Comparison of ENCODE assay signal across 8 cellular contexts in the genomic region with DNA sequence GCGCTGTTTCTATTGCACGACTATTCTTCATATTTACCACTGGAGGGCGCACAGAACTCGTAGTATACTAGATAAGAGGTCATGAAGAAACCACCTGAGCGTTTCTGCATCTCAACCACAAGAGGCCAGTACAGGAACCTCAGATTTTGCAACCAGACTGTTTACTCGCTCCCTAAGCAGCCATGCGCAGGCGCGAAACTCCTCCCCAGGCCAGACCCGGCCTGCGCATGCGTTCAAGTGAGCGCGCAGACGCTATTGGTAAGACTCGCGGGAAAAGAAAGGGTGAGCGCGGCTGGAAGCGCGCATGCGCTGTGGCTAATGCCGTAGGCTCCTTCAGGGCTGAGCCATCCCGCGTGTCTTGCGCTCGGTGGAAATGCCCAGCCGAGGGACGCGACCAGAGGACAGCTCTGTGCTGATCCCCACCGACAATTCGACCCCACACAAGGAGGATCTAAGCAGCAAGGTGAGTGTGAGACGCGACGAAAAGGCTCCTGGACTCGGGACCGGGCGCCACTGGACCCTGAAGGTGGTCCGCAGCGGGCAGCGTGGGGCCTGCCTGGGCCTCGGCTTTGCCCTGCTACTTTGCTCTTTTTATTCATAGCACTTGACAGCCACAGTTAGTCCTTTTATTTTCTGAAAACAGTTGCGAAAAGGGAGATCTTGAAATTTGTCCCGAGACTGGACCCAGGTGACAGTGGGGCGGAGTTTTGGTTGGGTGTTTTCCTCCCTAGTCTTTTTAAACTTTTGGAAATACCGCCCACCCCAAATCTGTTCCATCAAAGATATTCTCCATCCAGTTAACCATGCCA. TPM values are rescaled to one million over a fixed set of nuclear protein-coding genes. Genes with fewer than 3 reads are reported as not detected.
DNase-seq lines count a peak whose midpoint lies in the region; ATAC-seq and TF ChIP-seq lines count a peak whose summit lies in the region.

Gene ASNSD1 (plus strand): TSS at position 312 of the 809 bp plus-strand sequence. CDS start 4,674 bp downstream, outside the sequence.

- H3K4me3 ChIP-seq in IMR-90 (ENCODE audit: insufficient read depth, low read depth, low read length) (peak within 1 kb of the TSS; percentile 80), OCI-LY7 (ENCODE audit: low read depth, low read length, poor library complexity, severe bottlenecking) (peak within 1 kb of the TSS; percentile 90), mucosa of descending colon (peak within 1 kb of the TSS; percentile 73)

- H3K79me2 ChIP-seq in OCI-LY7 (ENCODE audit: insufficient read depth, low read depth, low read length): peaks cover 31% of the 10 kb centered on the region

- no peaks in the 10 kb centered on the region; the same call in 1 of the 2 replicates for H3K27me3 ChIP-seq in IMR-90 (ENCODE audit: control insufficient read depth, insufficient read depth, low read length)

- TF ChIP-seq POLR2A in IMR-90 (IDR thresholded peaks at IDR 0.05; ENCODE audit: low read depth, low read length): peak; percentile 89

- peak within 1 kb of the TSS; percentile 91 for H3K14ac ChIP-seq in IMR-90 (replicated peaks; ENCODE audit: low read depth, low read length)

- H3K9ac ChIP-seq in IMR-90 (ENCODE audit: low read depth, low read length): peak within 1 kb of the TSS; percentile 98

- CTCF ChIA-PET in IMR-90 (lab: Yijun Ruan, JAX): interaction anchor here (0.5 to 1.8 kb wide), 16 partner anchors 10 to 547 kb away, joined by 3 to 9 read pairs (median 4); partner anchors contain the start of gene OSGEPL1
- CTCF ChIA-PET in OCI-LY7 (lab: Charles Lee; ENCODE audit: unreplicated experiment): interaction anchor here (0.6 to 1.5 kb wide), 8 partner anchors 10 to 411 kb away, joined by 3 to 4 read pairs (median 4); partner anchors contain the start of gene OSGEPL1

- H3K4me1 ChIP-seq in IMR-90 (ENCODE audit: control insufficient read depth, insufficient read depth, low read length) (peaks cover 4% of the 10 kb centered on the region; the same call in 1 of the 2 replicates), OCI-LY7 (ENCODE audit: insufficient read depth, low read length, poor library complexity, severe bottlenecking) (peaks cover 41% of the 10 kb centered on the region), mucosa of descending colon (ENCODE audit: low read depth) (peaks cover 7% of the 10 kb centered on the region)

- peak within 1 kb of the TSS; percentile 93 for H4K5ac ChIP-seq in IMR-90 (ENCODE audit: low read depth, low read length)

- peak within 1 kb of the TSS; percentile 87 for H2BK5ac ChIP-seq in IMR-90 (ENCODE audit: low read depth, low read length, poor library complexity, severe bottlenecking)

- peak within 1 kb of the TSS; percentile 60 to 95 for H4K8ac ChIP-seq in IMR-90 (ENCODE audit: low read depth in 2 of 2, low read length in 2 of 2)

- H3K79me1 ChIP-seq in IMR-90 (ENCODE audit: low read depth in 1 of 2, low read length in 2 of 2): peaks cover 9 to 24% of the 10 kb centered on the region in 2 experiments; a peak in 3 of 4 replicates

- H2BK20ac ChIP-seq in IMR-90 (ENCODE audit: low read depth, low read length): no peak within 1 kb of the TSS

- H3K9me1 ChIP-seq in IMR-90 (ENCODE audit: insufficient read depth, low read length): peaks cover 2% of the 10 kb centered on the region; the same call in 1 of the 2 replicates

- peak within 1 kb of the TSS; percentile 18; the same call in 1 of the 2 replicates for H2BK120ac ChIP-seq in IMR-90 (ENCODE audit: low read depth, low read length)

- ATAC-seq in GM21528 (IDR thresholded peaks at IDR 0.05; ENCODE audit: low FRiP score, unreplicated experiment) (peak; percentile 95), IMR-90 (ENCODE audit: low read depth) (peak; percentile 95), mucosa of descending colon (peak; percentile 98)

- no peak within 1 kb of the TSS; the same call in 2 of the 3 replicates for H2BK15ac ChIP-seq in IMR-90 (ENCODE audit: low read depth, low read length)

- H3K18ac ChIP-seq in IMR-90 (ENCODE audit: low read depth, low read length): peak within 1 kb of the TSS; percentile 89

- H3K23ac ChIP-seq in IMR-90 (ENCODE audit: low read depth, low read length): peak within 1 kb of the TSS; percentile 74

- peak within 1 kb of the TSS; percentile 90 for H4K91ac ChIP-seq in IMR-90 (ENCODE audit: insufficient read depth, low read depth, low read length)

- H2AK5ac ChIP-seq in IMR-90 (ENCODE audit: low read depth, low read length): peak within 1 kb of the TSS; percentile 65

- peak within 1 kb of the TSS; percentile 88 for H3K56ac ChIP-seq in IMR-90 (ENCODE audit: extremely low read depth, insufficient read depth, low read length)

- peak within 1 kb of the TSS; percentile 91 for H3K27ac ChIP-seq in IMR-90 (ENCODE audit: insufficient read depth, low read length)
- H3K27ac ChIP-seq in OCI-LY7 (ENCODE audit: low read depth, low read length, poor library complexity, severe bottlenecking): peak within 1 kb of the TSS; percentile 38
- peak within 1 kb of the TSS; percentile 42 for H3K27ac ChIP-seq in epithelial cell of prostate

- in situ Hi-C loops in IMR-90 (cut with MboI; ENCODE audit: low sequenced_read_pairs): no loop called here

- no peaks in the 10 kb centered on the region for H3K9me2 ChIP-seq in OCI-LY7 (ENCODE audit: insufficient read depth, low read length)

- TF ChIP-seq CTCF in IMR-90 (conservative IDR thresholded peaks at IDR 0.05; ENCODE audit: low read depth, low read length): peak; percentile 100; the same call in 1 of the 2 replicates
- peak; percentile 99 for TF ChIP-seq CTCF in OCI-LY7 (conservative IDR thresholded peaks at IDR 0.05; ENCODE audit: low read length)
- TF ChIP-seq CTCF in mucosa of descending colon (IDR thresholded peaks at IDR 0.05): peak; percentile 86

- POLR2A ChIA-PET in IMR-90 (lab: Charles Lee; ENCODE audit: unreplicated experiment) (no interaction called here), OCI-LY7 (lab: Charles Lee) (interaction anchor here (0.6 to 3.0 kb wide), 19 partner anchors 9 to 1165 kb away, joined by 3 to 16 read pairs (median 3); partner anchors contain the start of genes OSGEPL1 and WDR75)

- H4K20me1 ChIP-seq in IMR-90 (ENCODE audit: insufficient read depth, low read length): no peaks in the 10 kb centered on the region
- H4K20me1 ChIP-seq in OCI-LY7 (ENCODE audit: insufficient read depth, low read length): peaks cover 13% of the 10 kb centered on the region; the same call in 1 of the 2 replicates

- intact Hi-C loops in IMR-90 (cut with micrococcal nuclease): loop anchor here (1.0 to 5.0 kb wide), 4 partner anchors 37 to 411 kb away; no protein-coding TSS in a partner anchor
- intact Hi-C loops in OCI-LY7 (cut with micrococcal nuclease; ENCODE audit: unreplicated experiment): loop anchor here (1.0 to 5.0 kb wide), 7 partner anchors 37 to 871 kb away; partner anchors contain the start of genes HIBCH, NEMP2, ORMDL1 and OSGEPL1
- intact Hi-C loops in mucosa of descending colon (cut with DNase I, micrococcal nuclease): loop anchor here in 1 of 2 donors (5.0 to 10.0 kb wide), 2 partner anchors 36 to 103 kb away; partner anchors contain the start of gene OSGEPL1

- dilution Hi-C loops in IMR-90 (cut with HindIII; ENCODE audit: low sequenced_read_pairs, unreplicated experiment): no loop called here

- peak within 1 kb of the TSS; percentile 96 for H2AK9ac ChIP-seq in IMR-90 (replicated peaks; ENCODE audit: low read depth, low read length, poor library complexity)

- peak; percentile 91 for TF ChIP-seq RAD21 in IMR-90 (IDR thresholded peaks at IDR 0.05; ENCODE audit: low read length)

- 0% methylated on average over 8 of the region's 46 CpGs; no CpG with 5 or more reads in 1 of the 2 experiments for WGBS in IMR-90 (ENCODE audit: extremely low coverage in 2 of 2, insufficient read length in 1 of 2), 2 experiments

- H3K9me3 ChIP-seq in IMR-90 (ENCODE audit: control insufficient read depth, insufficient read depth, low read length): no peaks in the 10 kb centered on the region
- no peaks in the 10 kb centered on the region for H3K9me3 ChIP-seq in OCI-LY7 (ENCODE audit: low read length)
- H3K9me3 ChIP-seq in mucosa of descending colon: no peaks in the 10 kb centered on the region

- H3K4me2 ChIP-seq in IMR-90 (ENCODE audit: low read depth, low read length): peak within 1 kb of the TSS; percentile 95
- H3K4me2 ChIP-seq in OCI-LY7 (ENCODE audit: low read length): peak within 1 kb of the TSS; percentile 93

- H2AFZ ChIP-seq in IMR-90 (replicated peaks; ENCODE audit: low read length, poor library complexity): peak within 1 kb of the TSS; percentile 97
- peak within 1 kb of the TSS; percentile 96 for H2AFZ ChIP-seq in OCI-LY7 (ENCODE audit: low read length)

- peak within 1 kb of the TSS; percentile 89 for H3K4ac ChIP-seq in IMR-90 (ENCODE audit: low read depth, low read length)

- H3K36me3 ChIP-seq in IMR-90 (ENCODE audit: control insufficient read depth, insufficient read depth, low read length) (peaks cover 2% of the 10 kb centered on the region), OCI-LY7 (ENCODE audit: insufficient read depth, low read length) (peaks cover 19% of the 10 kb centered on the region), mucosa of descending colon (ENCODE audit: low read depth) (no peaks in the 10 kb centered on the region)

- BruUV-seq in IMR-90 (replicated peaks; lab: Mats Ljungman, UMichigan) (no TSS peak), OCI-LY7 (replicated peaks; lab: Mats Ljungman, UMichigan) (TSS peak; percentile 78)

- DNase-seq in DMS153 treated with DMSO at 0.1 percent for 48 hours (lab: John Stamatoyannopoulos, UW; ENCODE audit: unreplicated experiment): peak; percentile 97
- peak; percentile 100 for DNase-seq in IMR-90
- peak; percentile 100 for DNase-seq in OCI-LY7 (ENCODE audit: low spot score)
- peak; percentile 99 for DNase-seq in activated T-cell treated with anti-CD3 and anti-CD28 coated beads for 24 hours (ENCODE audit: low read depth)
- DNase-seq in epithelial cell of prostate (ENCODE audit: low read depth, low spot score): peak; percentile 98
- peak; percentile 98 to 99 (median 99) for DNase-seq in mucosa of descending colon
- DNase-seq in stimulated activated CD8-positive, alpha-beta memory T cell treated with anti-CD3 and anti-CD28 coated beads, Interleukin-4, amount 100 ng/mL, for 24 hours (ENCODE audit: low read depth): peak; percentile 97

TF ChIP-seq in IMR-90, 13 proteins besides CTCF, POLR2A, EP300 and RAD21 (continues in another document):
- no peak for TF ChIP-seq USF2 (IDR thresholded peaks at IDR 0.05; ENCODE audit: low read depth, low read length)

RNA-seq across cellular contexts. Expression of gene ASNSD1, which starts in this region (rescaled TPM):
- total RNA-seq in IMR-90 (2012; rRNA removed): 35.7 and 67.5 TPM in 2 replicates
- polyA plus RNA-seq in IMR-90 (2012; rRNA removed): 20.0 and 29.1 TPM in 2 replicates
- 8.7 and 10.1 TPM in 2 replicates for polyA plus RNA-seq in IMR-90 (2012; cell fraction: cytosol; rRNA removed)
- polyA plus RNA-seq in IMR-90 (2012; cell fraction: nucleus; rRNA removed; ENCODE audit: low replicate concordance): 3.1 and 9.5 TPM in 2 replicates
- total RNA-seq in OCI-LY7 (2014; rRNA removed; shearing (Covaris generic)): 36.3 and 36.8 TPM in 2 replicates
- 31.9 TPM in 2 replicates for total RNA-seq in OCI-LY7 (2022)
- total RNA-seq in mucosa of descending colon: 10 to 100 TPM; 19.0 to 40.2 (median 19.1) TPM

Comparison
In these comparisons a context has a peak if more than half of its experiments do, and no peak if none do; other contexts are left out.
1. Peak in every context shown above with its lines: DNase-seq, ATAC-seq, H3K4me3 ChIP-seq and H3K27ac ChIP-seq.
2. H3K27ac ChIP-seq: peak in every context shown above with its lines; median percentile 91 in IMR-90; 42 in epithelial cell of prostate; 38 in OCI-LY7.